17 cellular contexts compared by ENCODE assay signal in genomic region chr6:12024715-12025434, GRCh38. TPM values are rescaled to one million over a fixed set of nuclear protein-coding genes. Genes with fewer than 3 reads are reported as not detected.
A peak's percentile ranks its signal among the peaks of the same experiment; 100 is the strongest.
DNase-seq lines count a peak whose midpoint lies in the region; ATAC-seq, FAIRE-seq and TF ChIP-seq lines count a peak whose summit lies in the region.
"Had no signal": no experiment of that assay in that cellular context is flagged by ENCODE, and none has a peak within 500 bp of the region (broad histone marks: within the 10 kb centered on the region; RNA-seq: fewer than 3 reads in every experiment).

No MANE protein-coding gene starts in this region.

- TF ChIP-seq CTCF in cardiac muscle cell (IDR thresholded peaks at IDR 0.05; ENCODE audit: low read depth, low read length) (no peak), bronchial epithelial cell (IDR thresholded peaks at IDR 0.05; ENCODE audit: insufficient read depth, low read length, severe bottlenecking) (no peak), left lung (IDR thresholded peaks at IDR 0.05) (no peak)

- intact Hi-C loops in right cardiac atrium (cut with DNase I) = no loop called here
- intact Hi-C loops in left lung (cut with DNase I) = no loop called here

- ATAC-seq in right cardiac atrium = no peak
- peak; percentile 65 for ATAC-seq in left lung
- ATAC-seq in HG02973 (IDR thresholded peaks at IDR 0.05; ENCODE audit: unreplicated experiment) = no peak
- ATAC-seq: GM23338, upper lobe of right lung had no signal

- no peak for FAIRE-seq in bronchial epithelial cell (lab: Jason Lieb, UNC)
- FAIRE-seq: colon, GM19239, kidney had no signal

- H3K36me3 ChIP-seq in cardiac muscle cell (no peaks in the 10 kb centered on the region), bronchial epithelial cell (ENCODE audit: control insufficient read depth, insufficient read depth, low read length) (peaks cover 3% of the 10 kb centered on the region), left lung (peaks cover 0 to 17% of the 10 kb centered on the region in 2 donors)
- H3K36me3 ChIP-seq: upper lobe of right lung had no signal

- H3K9me3 ChIP-seq in cardiac muscle cell (ENCODE audit: low read depth) = no peaks in the 10 kb centered on the region
- no peaks in the 10 kb centered on the region for H3K9me3 ChIP-seq in right cardiac atrium (ENCODE audit: control insufficient read depth, low read length)
- H3K9me3 ChIP-seq in left lung = peaks cover 0 to 4% of the 10 kb centered on the region in 2 donors
- H3K9me3 ChIP-seq: upper lobe of right lung had no signal

- peak overlapping the region; percentile 0 for H3K27ac ChIP-seq in cardiac muscle cell
- H3K27ac ChIP-seq in right cardiac atrium (ENCODE audit: low read length) = no peak overlapping the region
- H3K27ac ChIP-seq in left lung = no peak overlapping the region
- H3K27ac ChIP-seq: upper lobe of right lung had no signal

- H3K4me1 ChIP-seq in cardiac muscle cell (ENCODE audit: low read depth) (peaks cover 9% of the 10 kb centered on the region), right cardiac atrium (ENCODE audit: control insufficient read depth, insufficient read depth, low read length) (peaks cover 3% of the 10 kb centered on the region), left lung (peaks cover 0 to 7% of the 10 kb centered on the region in 2 donors)

- DNase-seq in cardiac muscle cell (ENCODE audit: low read depth in 1 of 2, low spot score in 1 of 2) (peak in 1 of 2 donors; percentile 50), right cardiac atrium (no peak), bronchial epithelial cell (ENCODE audit: low read depth) (peak; percentile 87), left lung (no peak), cerebellar cortex (ENCODE audit: low spot score) (no peak), hypothalamus (lab: John Stamatoyannopoulos, UW) (no peak)
- no peak for DNase-seq in activated T-cell treated with anti-CD3 and anti-CD28 coated beads, Interleukin-2, amount 50 U/mL, for 48 hours
- DNase-seq: activated CD4-positive, alpha-beta T cell treated with anti-CD3 and anti-CD28 coated beads for 48 hours; activated effector memory CD4-positive, alpha-beta T cell treated with Interleukin-2 at 50 U/mL for 16 hours; foreskin melanocyte; kidney; NCI-H2171 treated with DMSO at 0.1 percent for 48 hours; upper lobe of right lung had no signal

- H3K4me3 ChIP-seq in cardiac muscle cell (no peak overlapping the region), right cardiac atrium (ENCODE audit: low read length) (no peak overlapping the region), bronchial epithelial cell (ENCODE audit: low read depth, low read length) (no peak overlapping the region), left lung (no peak overlapping the region)
- H3K4me3 ChIP-seq: GM23338, upper lobe of right lung had no signal

- 95% methylated on average over 4 of the region's 4 CpGs for WGBS in right cardiac atrium

- H3K27me3 ChIP-seq in cardiac muscle cell (no peaks in the 10 kb centered on the region), right cardiac atrium (ENCODE audit: control insufficient read depth, insufficient read depth) (no peaks in the 10 kb centered on the region), bronchial epithelial cell (ENCODE audit: control insufficient read depth, insufficient read depth, low read length) (no peaks in the 10 kb centered on the region), left lung (no peaks in the 10 kb centered on the region)
- H3K27me3 ChIP-seq: upper lobe of right lung had no signal

RNA-seq across cellular contexts. Expression of gene HIVEP1, which starts 12.8 kb away (rescaled TPM):
- 14.2 and 20.0 TPM in 2 replicates for total RNA-seq in cardiac muscle cell
- 5.3 and 9.2 TPM in 2 replicates for polyA plus RNA-seq in cardiac muscle cell
- 10 to 100 TPM; 12.4 to 16.9 (median 15.4) TPM for total RNA-seq in right cardiac atrium
- polyA plus RNA-seq in right cardiac atrium = 5.1 TPM
- total RNA-seq in bronchial epithelial cell = 6.8 and 12.3 TPM in 2 replicates
- total RNA-seq in left lung = 10 to 100 TPM; 29.2 to 35.9 TPM
